22 cellular contexts compared by ENCODE assay signal in genomic region chr14:71905031-71905430, GRCh38. TPM values are rescaled to one million over a fixed set of nuclear protein-coding genes. Genes with fewer than 3 reads are reported as not detected.
"Had no signal": no experiment of that assay in that cellular context is flagged by ENCODE, and none has a peak within 500 bp of the region (broad histone marks: within the 10 kb centered on the region; RNA-seq: fewer than 3 reads in every experiment).

No MANE protein-coding gene starts in this region.

- H3K9me3 Mint-ChIP-seq: natural killer cell treated with Interleukin-12 subunit alpha and Interleukin-12 subunit beta and Interleukin-15 and Interleukin-18, amount 100 ng/mL, for 72 hours had no signal

- H3K4me1 ChIP-seq: gastrocnemius medialis had no signal

- H3K4me3 ChIP-seq: gastrocnemius medialis, lung, right atrium auricular region, skin epidermis, tibial nerve had no signal

- H3K36me3 Mint-ChIP-seq: brain; mesothelial cell of epicardium; natural killer cell treated with Interleukin-12 subunit alpha and Interleukin-12 subunit beta and Interleukin-15 and Interleukin-18, amount 100 ng/mL, for 72 hours had no signal

- DNase-seq: activated CD4-positive, alpha-beta T cell treated with anti-CD3 and anti-CD28 coated beads, Interleukin-2, amount 50 U/mL, for 1 hour; activated CD8-positive, alpha-beta memory T cell treated with anti-CD3 and anti-CD28 coated beads, Interleukin-2, amount 50 U/mL, for 4 hours; activated naive CD4-positive, alpha-beta T cell treated with anti-CD3 and anti-CD28 coated beads for 36 hours; activated T-cell treated with anti-CD3 and anti-CD28 coated beads, Interleukin-2, amount 50 U/mL, for 4 hours; anterior cingulate cortex; central memory CD4-positive, alpha-beta T cell; endodermal cell; gastrocnemius medialis; head of caudate nucleus; stimulated activated naive CD8-positive, alpha-beta T cell treated with anti-CD3 and anti-CD28 coated beads, Interleukin-15, Interleukin-2, amounts not matched to agents 100 U/mL and 50 U/mL, for 24 hours; T1000 had no signal

- ATAC-seq: activated CD4-positive, CD25-positive, alpha-beta regulatory T cell treated with anti-CD3 and anti-CD28 coated beads, Interleukin-2, amount 50 U/mL, for 24 hours; activated T-cell treated with anti-CD3 and anti-CD28 coated beads, Interleukin-2, amount 50 U/mL, for 4 hours; gastrocnemius medialis; natural killer cell treated with Interleukin-12 subunit alpha and Interleukin-12 subunit beta and Interleukin-15 and Interleukin-18, amount 100 ng/mL, for 72 hours; stimulated activated naive CD8-positive, alpha-beta T cell treated with anti-CD3 and anti-CD28 coated beads, Interleukin-15, Interleukin-2, amounts not matched to agents 100 U/mL and 50 U/mL, for 24 hours had no signal

- H3K4me3 Mint-ChIP-seq: activated naive CD4-positive, alpha-beta T cell treated with anti-CD3 and anti-CD28 coated beads for 36 hours; activated T-cell treated with anti-CD3 and anti-CD28 coated beads, Interleukin-2, amount 50 U/mL, for 4 hours; endodermal cell; mesothelial cell of epicardium; natural killer cell treated with Interleukin-12 subunit alpha and Interleukin-12 subunit beta and Interleukin-15 and Interleukin-18, amount 100 ng/mL, for 72 hours had no signal

- H3K27ac ChIP-seq: epithelial cell of prostate, right atrium auricular region, tibial nerve had no signal

- H3K27me3 Mint-ChIP-seq: brain had no signal

- H3K36me3 ChIP-seq: gastrocnemius medialis, right atrium auricular region, tibial nerve had no signal

- H3K27me3 ChIP-seq: gastrocnemius medialis, right atrium auricular region, tibial nerve had no signal

- H3K27ac Mint-ChIP-seq: activated naive CD4-positive, alpha-beta T cell treated with anti-CD3 and anti-CD28 coated beads for 36 hours; endodermal cell; mesothelial cell of epicardium; natural killer cell treated with Interleukin-12 subunit alpha and Interleukin-12 subunit beta and Interleukin-15 and Interleukin-18, amount 100 ng/mL, for 72 hours; progenitor cell of endocrine pancreas had no signal

- H3K9me3 ChIP-seq: gastrocnemius medialis had no signal

RNA-seq across cellular contexts. Expression of gene RGS6, which starts 27.2 kb away (rescaled TPM):
- total RNA-seq: activated naive CD4-positive, alpha-beta T cell treated with anti-CD3 and anti-CD28 coated beads for 36 hours had no signal
- polyA plus RNA-seq: keratinocyte had no signal
